Comparison of ENCODE assay signal across 18 cellular contexts in genomic region chr5:39151731-39152130, GRCh38.
A peak's percentile ranks its signal among the peaks of the same experiment; 100 is the strongest.
DNase-seq lines count a peak whose midpoint lies in the region; ATAC-seq and TF ChIP-seq lines count a peak whose summit lies in the region.
"Had no signal": no experiment of that assay in that cellular context is flagged by ENCODE, and none has a peak within 500 bp of the region (broad histone marks: within the 10 kb centered on the region; RNA-seq: fewer than 3 reads in every experiment).

No MANE protein-coding gene starts in this region.

- TF ChIP-seq POLR2A in lower leg skin (IDR thresholded peaks at IDR 0.05), result no peak

- H3K4me2 ChIP-seq in BLaER1 treated with 17β-estradiol and CSF1 and Interleukin-3, amounts not matched to agents 10 nM and 100 nM, result peak overlapping the region in 8 of 11 experiments; percentile 14 to 75 (median 44); a peak in 15 of 22 replicates

- peak overlapping the region; percentile 40 for H3K4me3 Mint-ChIP-seq in CD8-positive, alpha-beta T cell
- H3K4me3 Mint-ChIP-seq in central memory CD8-positive, alpha-beta T cell, result no peak overlapping the region
- no peak overlapping the region for H3K4me3 Mint-ChIP-seq in HFFc6

- H3K36me3 ChIP-seq in BLaER1 treated with 17β-estradiol and CSF1 and Interleukin-3, amounts not matched to agents 10 nM and 100 nM, result peaks cover 0 to 76% (median 0%) of the 10 kb centered on the region in 11 experiments; a peak in 6 of 22 replicates
- H3K36me3 ChIP-seq in CD8-positive, alpha-beta T cell (ENCODE audit: insufficient read depth, low read length), result peaks cover 13% of the 10 kb centered on the region
- H3K36me3 ChIP-seq: BE2C, colonic mucosa, thyroid gland had no signal

- H4K20me1 ChIP-seq in BLaER1 treated with 17β-estradiol and CSF1 and Interleukin-3, amounts not matched to agents 10 nM and 100 nM, result peaks cover 0 to 95% (median 0%) of the 10 kb centered on the region in 11 experiments; a peak in 4 of 22 replicates

- H3K27ac Mint-ChIP-seq in CD8-positive, alpha-beta T cell, result peak overlapping the region; percentile 79
- peak overlapping the region; percentile 87 for H3K27ac Mint-ChIP-seq in central memory CD8-positive, alpha-beta T cell (ENCODE audit: low read depth)
- no peak overlapping the region for H3K27ac Mint-ChIP-seq in HFFc6

- peaks cover 81% of the 10 kb centered on the region for H3K4me1 Mint-ChIP-seq in CD8-positive, alpha-beta T cell (ENCODE audit: low read depth)
- H3K4me1 Mint-ChIP-seq in central memory CD8-positive, alpha-beta T cell, result peaks cover 66% of the 10 kb centered on the region
- peaks cover 19% of the 10 kb centered on the region for H3K4me1 Mint-ChIP-seq in HFFc6 (ENCODE audit: low read depth)

- no peaks in the 10 kb centered on the region for H3K9me3 ChIP-seq in BLaER1 treated with 17β-estradiol and CSF1 and Interleukin-3, amounts not matched to agents 10 nM and 100 nM (replicated peaks in 1 of 11)
- H3K9me3 ChIP-seq in CD8-positive, alpha-beta T cell (ENCODE audit: low read length), result no peaks in the 10 kb centered on the region
- H3K9me3 ChIP-seq: BE2C, colonic mucosa, thyroid gland had no signal

- CTCF ChIA-PET in CD8-positive, alpha-beta T cell (lab: Charles Lee), result interaction anchor here (1.1 to 5.5 kb wide), 4 partner anchors 35 to 131 kb away, joined by 5 to 29 read pairs (median 14); no protein-coding TSS in a partner anchor

- no peaks in the 10 kb centered on the region for H3K9me3 Mint-ChIP-seq in CD8-positive, alpha-beta T cell
- no peaks in the 10 kb centered on the region for H3K9me3 Mint-ChIP-seq in central memory CD8-positive, alpha-beta T cell
- H3K9me3 Mint-ChIP-seq in HFFc6, result no peaks in the 10 kb centered on the region

- TF ChIP-seq CTCF in CD8-positive, alpha-beta T cell (IDR thresholded peaks at IDR 0.05), result no peak
- no peak for TF ChIP-seq CTCF in HFFc6 (IDR thresholded peaks at IDR 0.05)
- TF ChIP-seq CTCF in lower leg skin (IDR thresholded peaks at IDR 0.05), result no peak

- intact Hi-C loops in CD8-positive, alpha-beta T cell (cut with DNase I, micrococcal nuclease), result loop anchor here (2.0 kb wide), 3 partner anchors 37 to 65 kb away; no protein-coding TSS in a partner anchor
- intact Hi-C loops in lower leg skin (cut with DNase I; ENCODE audit: low total_unique reads), result no loop called here

- H3K4me3 ChIP-seq in BLaER1 treated with 17β-estradiol and CSF1 and Interleukin-3, amounts not matched to agents 10 nM and 100 nM, result no peak overlapping the region
- no peak overlapping the region for H3K4me3 ChIP-seq in CD8-positive, alpha-beta T cell (ENCODE audit: low read depth, low read length)
- H3K4me3 ChIP-seq in lower leg skin (ENCODE audit: low read depth, poor library complexity, severe bottlenecking), result no peak overlapping the region
- H3K4me3 ChIP-seq: colonic mucosa, thyroid gland had no signal

- H3K27me3 Mint-ChIP-seq in CD8-positive, alpha-beta T cell (ENCODE audit: low read depth), result no peaks in the 10 kb centered on the region
- H3K27me3 Mint-ChIP-seq in central memory CD8-positive, alpha-beta T cell, result no peaks in the 10 kb centered on the region
- H3K27me3 Mint-ChIP-seq in HFFc6 (ENCODE audit: insufficient read depth), result no peaks in the 10 kb centered on the region; the same call in 1 of the 2 replicates

- H3K27ac ChIP-seq in BLaER1 treated with 17β-estradiol and CSF1 and Interleukin-3, amounts not matched to agents 10 nM and 100 nM, result peak overlapping the region in 6 of 11 experiments; percentile 21 to 71 (median 36); a peak in 10 of 22 replicates
- H3K27ac ChIP-seq in CD8-positive, alpha-beta T cell (ENCODE audit: low read depth, low read length), result no peak overlapping the region
- H3K27ac ChIP-seq: colonic mucosa, thyroid gland had no signal

- POLR2A ChIA-PET in CD8-positive, alpha-beta T cell (lab: Charles Lee), result interaction anchor here (0.8 to 1.1 kb wide), 2 partner anchors 28 to 48 kb away, joined by 3 to 4 read pairs; no protein-coding TSS in a partner anchor

- 71 to 75% methylated on average over 2 of the region's 2 CpGs for WGBS in lower leg skin, 2 donors

- H3K4me1 ChIP-seq in BLaER1 treated with 17β-estradiol and CSF1 and Interleukin-3, amounts not matched to agents 10 nM and 100 nM, result peaks cover 0 to 71% (median 30%) of the 10 kb centered on the region in 10 experiments; a peak in 15 of 20 replicates
- peaks cover 62% of the 10 kb centered on the region for H3K4me1 ChIP-seq in CD8-positive, alpha-beta T cell (ENCODE audit: insufficient read depth, low read length)
- H3K4me1 ChIP-seq: BE2C, colonic mucosa, thyroid gland had no signal

- no peak for ATAC-seq in CD8-positive, alpha-beta T cell
- ATAC-seq in central memory CD8-positive, alpha-beta T cell (replicated peaks; ENCODE audit: extremely low read depth, poor library complexity, severe bottlenecking), result no peak
- ATAC-seq: HCT116 had no signal

- peaks cover 75% of the 10 kb centered on the region for H3K36me3 Mint-ChIP-seq in CD8-positive, alpha-beta T cell
- H3K36me3 Mint-ChIP-seq in central memory CD8-positive, alpha-beta T cell (ENCODE audit: insufficient read depth), result peaks cover 55% of the 10 kb centered on the region
- no peaks in the 10 kb centered on the region for H3K36me3 Mint-ChIP-seq in HFFc6 (ENCODE audit: low read depth)

- no peak for DNase-seq in CD8-positive, alpha-beta T cell
- DNase-seq in SIG-M5 (lab: John Stamatoyannopoulos, UW) (peak; percentile 27), HFFc6 (no peak), lower leg skin (ENCODE audit: low spot score in 2 of 2) (no peak), HuH-7 (ENCODE audit: low spot score) (no peak), putamen (ENCODE audit: low spot score) (no peak)
- no peak for DNase-seq in central memory CD8-positive, alpha-beta T cell (ENCODE audit: low spot score in 2 of 2)
- DNase-seq: activated T-cell treated with anti-CD3 and anti-CD28 coated beads, Interleukin-2, amount 50 U/mL, for 48 hours; BE2C; colonic mucosa; foreskin melanocyte; NCI-H187 treated with DMSO at 0.1 percent for 48 hours; NCI-H526; occipital lobe; stimulated activated CD4-positive, alpha-beta T cell treated with anti-CD3 and anti-CD28 coated beads, Interleukin-2, amount 100 ng/mL, for 48 hours; thyroid gland had no signal

- no peaks in the 10 kb centered on the region for H3K27me3 ChIP-seq in BLaER1 treated with 17β-estradiol and CSF1 and Interleukin-3, amounts not matched to agents 10 nM and 100 nM
- no peaks in the 10 kb centered on the region for H3K27me3 ChIP-seq in CD8-positive, alpha-beta T cell (ENCODE audit: insufficient read depth, low read length)
- H3K27me3 ChIP-seq: colonic mucosa, thyroid gland had no signal

- peak overlapping the region in 1 of 11 experiments; percentile 32; a peak in 1 of 22 replicates for H3K9ac ChIP-seq in BLaER1 treated with 17β-estradiol and CSF1 and Interleukin-3, amounts not matched to agents 10 nM and 100 nM
